Comparison of ENCODE assay signal across 25 cellular contexts in genomic region chr9:87630266-87630665, GRCh38.
"Had no signal": no experiment of that assay in that cellular context is flagged by ENCODE, and none has a peak within 500 bp of the region (broad histone marks: within the 10 kb centered on the region; RNA-seq: fewer than 3 reads in every experiment).

No MANE protein-coding gene starts in this region.

- H2AFZ ChIP-seq: hepatocyte had no signal

- H3K27ac ChIP-seq: breast epithelium, epithelial cell of prostate, gastrocnemius medialis, hepatocyte, thoracic aorta had no signal

- ATAC-seq: activated naive CD4-positive, alpha-beta T cell treated with anti-CD3 and anti-CD28 coated beads, Interleukin-2, amount 50 U/mL, for 72 hours; activated T-cell treated with anti-CD3 and anti-CD28 coated beads, Interleukin-2, amount 50 U/mL, for 72 hours; gastrocnemius medialis; left cardiac atrium; left ventricle myocardium superior; sciatic nerve; stimulated activated effector memory CD8-positive, alpha-beta T cell treated with anti-CD3 and anti-CD28 coated beads, Interleukin-12 subunit alpha, Interleukin-12 subunit beta, amount 100 ng/mL, for 72 hours; T-helper 17 cell had no signal

- H3K9me3 ChIP-seq: breast epithelium, gastrocnemius medialis, thoracic aorta had no signal

- H3K4me3 Mint-ChIP-seq: activated B cell treated with CpG ODN at 0.5 μM for 24 hours; activated T-cell treated with anti-CD3 and anti-CD28 coated beads, Interleukin-2, amount 50 U/mL, for 72 hours; naive B cell; stimulated activated effector memory CD8-positive, alpha-beta T cell treated with anti-CD3 and anti-CD28 coated beads, Interleukin-12 subunit alpha, Interleukin-12 subunit beta, amount 100 ng/mL, for 72 hours; stimulated activated naive CD8-positive, alpha-beta T cell treated with anti-CD3 and anti-CD28 coated beads, Interleukin-15, Interleukin-2, amounts not matched to agents 100 ng/mL and 50 ng/mL, for 24 hours; T-helper 17 cell had no signal

- H3K4me3 ChIP-seq: breast epithelium, gastrocnemius medialis, hepatocyte, thoracic aorta had no signal

- DNase-seq: activated B cell treated with CpG ODN at 0.5 μM for 24 hours; activated naive CD4-positive, alpha-beta T cell; activated T-cell treated with anti-CD3 and anti-CD28 coated beads for 4 hours; activated T-cell treated with anti-CD3 and anti-CD28 coated beads, Interleukin-2, amount 50 U/mL, for 72 hours; central memory CD4-positive, alpha-beta T cell; dermis blood vessel endothelial cell; effector CD4-positive, alpha-beta T cell; gastrocnemius medialis; islet precursor cell; left cardiac atrium; left ventricle myocardium superior; naive B cell; occipital lobe; small intestine; stimulated activated CD4-positive, alpha-beta T cell treated with anti-CD3 and anti-CD28 coated beads, Interleukin-4, amount 100 ng/mL, for 24 hours; T-helper 17 cell; T1000 had no signal

- H3K9me3 Mint-ChIP-seq: activated B cell treated with CpG ODN at 0.5 μM for 24 hours; stimulated activated naive CD8-positive, alpha-beta T cell treated with anti-CD3 and anti-CD28 coated beads, Interleukin-15, Interleukin-2, amounts not matched to agents 100 ng/mL and 50 ng/mL, for 24 hours had no signal

- H3K27me3 ChIP-seq: breast epithelium, gastrocnemius medialis, hepatocyte had no signal

- H3K36me3 Mint-ChIP-seq: activated naive CD4-positive, alpha-beta T cell treated with anti-CD3 and anti-CD28 coated beads, Interleukin-2, amount 50 U/mL, for 72 hours; naive B cell; stimulated activated effector memory CD8-positive, alpha-beta T cell treated with anti-CD3 and anti-CD28 coated beads, Interleukin-12 subunit alpha, Interleukin-12 subunit beta, amount 100 ng/mL, for 72 hours had no signal

- H3K4me2 ChIP-seq: hepatocyte had no signal

- H3K36me3 ChIP-seq: breast epithelium, gastrocnemius medialis, thoracic aorta had no signal

- H3K4me1 ChIP-seq: breast epithelium, gastrocnemius medialis had no signal

- H3K4me1 Mint-ChIP-seq: activated B cell treated with CpG ODN at 0.5 μM for 24 hours; naive B cell; stimulated activated effector memory CD8-positive, alpha-beta T cell treated with anti-CD3 and anti-CD28 coated beads, Interleukin-12 subunit alpha, Interleukin-12 subunit beta, amount 100 ng/mL, for 72 hours; T-helper 17 cell had no signal

- H3K27ac Mint-ChIP-seq: activated B cell treated with CpG ODN at 0.5 μM for 24 hours; activated naive CD4-positive, alpha-beta T cell treated with anti-CD3 and anti-CD28 coated beads, Interleukin-2, amount 50 U/mL, for 72 hours; activated T-cell treated with anti-CD3 and anti-CD28 coated beads, Interleukin-2, amount 50 U/mL, for 72 hours; naive B cell; stimulated activated effector memory CD8-positive, alpha-beta T cell treated with anti-CD3 and anti-CD28 coated beads, Interleukin-12 subunit alpha, Interleukin-12 subunit beta, amount 100 ng/mL, for 72 hours; stimulated activated naive CD8-positive, alpha-beta T cell treated with anti-CD3 and anti-CD28 coated beads, Interleukin-15, Interleukin-2, amounts not matched to agents 100 ng/mL and 50 ng/mL, for 24 hours; T-helper 17 cell had no signal

- H3K27me3 Mint-ChIP-seq: activated B cell treated with CpG ODN at 0.5 μM for 24 hours; naive B cell; stimulated activated naive CD8-positive, alpha-beta T cell treated with anti-CD3 and anti-CD28 coated beads, Interleukin-15, Interleukin-2, amounts not matched to agents 100 ng/mL and 50 ng/mL, for 24 hours; T-helper 17 cell had no signal
